ENCODE assay signal across 9 cellular contexts in genomic region chr20:37519508-37520416, GRCh38. TPM values are rescaled to one million over a fixed set of nuclear protein-coding genes. Genes with fewer than 3 reads are reported as not detected.
DNase-seq lines count a peak whose midpoint lies in the region; ATAC-seq and TF ChIP-seq lines count a peak whose summit lies in the region.
"Had no signal": no experiment of that assay in that cellular context is flagged by ENCODE, and none has a peak within 500 bp of the region (broad histone marks: within the 10 kb centered on the region; RNA-seq: fewer than 3 reads in every experiment).

No MANE protein-coding gene starts in this region.

- TF ChIP-seq CTCF in natural killer cell (IDR thresholded peaks at IDR 0.05) (no peak), omental fat pad (IDR thresholded peaks at IDR 0.05) (no peak)

- no peaks in the 10 kb centered on the region for H3K36me3 Mint-ChIP-seq in natural killer cell
- peaks cover 3% of the 10 kb centered on the region for H3K36me3 Mint-ChIP-seq in activated CD8-positive, alpha-beta memory T cell treated with anti-CD3 and anti-CD28 coated beads, Interleukin-2, amount 10 ng/mL, durations not matched to agents 7 days and 5 days

- peak overlapping the region; percentile 65 for H3K4me3 Mint-ChIP-seq in natural killer cell
- no peak overlapping the region for H3K4me3 Mint-ChIP-seq in activated CD8-positive, alpha-beta memory T cell treated with anti-CD3 and anti-CD28 coated beads, Interleukin-2, amount 10 ng/mL, durations not matched to agents 7 days and 5 days

- H3K27ac Mint-ChIP-seq in natural killer cell, result peak overlapping the region in 1 of 2 donors; percentile 47
- H3K27ac Mint-ChIP-seq in activated CD8-positive, alpha-beta memory T cell treated with anti-CD3 and anti-CD28 coated beads, Interleukin-2, amount 10 ng/mL, durations not matched to agents 7 days and 5 days, result no peak overlapping the region

- H3K27me3 Mint-ChIP-seq in natural killer cell (ENCODE audit: low read depth in 2 of 2), result peaks cover 0 to 4% of the 10 kb centered on the region in 2 donors
- peaks cover 8% of the 10 kb centered on the region for H3K27me3 Mint-ChIP-seq in activated CD8-positive, alpha-beta memory T cell treated with anti-CD3 and anti-CD28 coated beads, Interleukin-2, amount 10 ng/mL, durations not matched to agents 7 days and 5 days

- H3K9me3 Mint-ChIP-seq in natural killer cell, result no peaks in the 10 kb centered on the region
- H3K9me3 Mint-ChIP-seq in activated CD8-positive, alpha-beta memory T cell treated with anti-CD3 and anti-CD28 coated beads, Interleukin-2, amount 10 ng/mL, durations not matched to agents 7 days and 5 days (ENCODE audit: low read depth), result no peaks in the 10 kb centered on the region

- intact Hi-C loops in natural killer cell (cut with micrococcal nuclease), result loop anchor here (10.0 kb wide), 1 partner anchor 1055 kb away; no protein-coding TSS in a partner anchor

- DNase-seq in DMS79 (lab: John Stamatoyannopoulos, UW), result peak; percentile 19
- peak; percentile 83 for DNase-seq in NCI-H2029 treated with DMSO at 0.1 percent for 48 hours (lab: John Stamatoyannopoulos, UW)
- DNase-seq in brain pericyte (ENCODE audit: low read depth, low spot score), result peak; percentile 47
- DNase-seq in natural killer cell, result no peak
- DNase-seq in omental fat pad (ENCODE audit: low spot score), result no peak
- DNase-seq in activated CD8-positive, alpha-beta memory T cell treated with anti-CD3 and anti-CD28 coated beads, Interleukin-2, amount 10 ng/mL, durations not matched to agents 7 days and 5 days, result no peak

- H3K4me1 Mint-ChIP-seq in natural killer cell, result peaks cover 38 to 57% of the 10 kb centered on the region in 2 donors
- H3K4me1 Mint-ChIP-seq in activated CD8-positive, alpha-beta memory T cell treated with anti-CD3 and anti-CD28 coated beads, Interleukin-2, amount 10 ng/mL, durations not matched to agents 7 days and 5 days, result peaks cover 11% of the 10 kb centered on the region

- CTCF ChIA-PET in activated CD8-positive, alpha-beta memory T cell treated with anti-CD3 and anti-CD28 coated beads, Interleukin-2, amount 10 ng/mL, durations not matched to agents 7 days and 5 days (lab: Charles Lee), result interaction anchor here (1.3 to 1.4 kb wide), 2 partner anchors 15 to 19 kb away, joined by 3 read pairs; no protein-coding TSS in a partner anchor

- ATAC-seq in natural killer cell (no peak), omental fat pad (ENCODE audit: low FRiP score) (no peak), GM18867 (IDR thresholded peaks at IDR 0.05; ENCODE audit: unreplicated experiment) (no peak), GM21576 (IDR thresholded peaks at IDR 0.05; ENCODE audit: unreplicated experiment) (no peak)
- ATAC-seq in activated CD8-positive, alpha-beta memory T cell treated with anti-CD3 and anti-CD28 coated beads, Interleukin-2, amount 10 ng/mL, durations not matched to agents 7 days and 5 days, result no peak

RNA-seq across cellular contexts. Expression of gene NNAT, which starts 1.3 kb away (rescaled TPM):
- total RNA-seq in natural killer cell, result not detected
- 10 to 100 TPM in 3 of 4 donors, 1 to 10 TPM in 1; 7.4 to 44.4 (median 23.2) TPM for total RNA-seq in omental fat pad
- not detected for total RNA-seq in activated CD8-positive, alpha-beta memory T cell treated with anti-CD3 and anti-CD28 coated beads, Interleukin-2, amount 10 ng/mL, durations not matched to agents 7 days and 5 days
- total RNA-seq: M059J had no signal

RNA-seq across cellular contexts. Expression of gene BLCAP, which starts 7.9 kb away (rescaled TPM):
- total RNA-seq in natural killer cell (10 to 100 TPM; 60.4 to 80.1 (median 77.9) TPM), omental fat pad (100 to 1,000 TPM in 2 of 4 donors, 10 to 100 TPM in 2; 58.6 to 197 (median 82.1) TPM)
- 10 to 100 TPM; 32.0 to 36.3 TPM for total RNA-seq in activated CD8-positive, alpha-beta memory T cell treated with anti-CD3 and anti-CD28 coated beads, Interleukin-2, amount 10 ng/mL, durations not matched to agents 7 days and 5 days

Comparison
In these comparisons a context has a peak if more than half of its experiments do, and no peak if none do; other contexts are left out.
1. DNase-seq: peak in DMS79 (single experiment), NCI-H2029 treated with DMSO at 0.1 percent for 48 hours (single experiment) and brain pericyte (single experiment); none in natural killer cell (single experiment), omental fat pad (single experiment) and activated CD8-positive, alpha-beta memory T cell treated with anti-CD3 and anti-CD28 coated beads, Interleukin-2, amount 10 ng/mL, durations not matched to agents 7 days and 5 days (single experiment).
2. RNA of gene NNAT, which starts 1.3 kb away (total RNA-seq): 7.4 to 44.4 TPM in omental fat pad; not detected in activated CD8-positive, alpha-beta memory T cell treated with anti-CD3 and anti-CD28 coated beads, Interleukin-2, amount 10 ng/mL, durations not matched to agents 7 days and 5 days and not detected in natural killer cell; every median in the first group is over 4 times any median in the second.